ENCODE assay signal across 29 cellular contexts in genomic region chr14:33457021-33457420, GRCh38.
DNase-seq lines count a peak whose midpoint lies in the region; ATAC-seq and TF ChIP-seq lines count a peak whose summit lies in the region.
"Had no signal": no experiment of that assay in that cellular context is flagged by ENCODE, and none has a peak within 500 bp of the region (broad histone marks: within the 10 kb centered on the region; RNA-seq: fewer than 3 reads in every experiment).

No MANE protein-coding gene starts in this region.

- DNase-seq in Ammon's horn (ENCODE audit: low spot score) (peak; percentile 41), M059J (ENCODE audit: low read depth) (peak; percentile 70), kidney tubule cell (ENCODE audit: low spot score) (peak; percentile 71), NCI-H146 (lab: John Stamatoyannopoulos, UW) (no peak)
- no peak for DNase-seq in stimulated activated CD4-positive, alpha-beta T cell treated with anti-CD3 and anti-CD28 coated beads, Interleukin-15, amount 100 ng/mL, for 24 hours
- DNase-seq: activated CD4-positive, alpha-beta T cell treated with anti-CD3 and anti-CD28 coated beads, Interleukin-2, amount 10 ng/mL, durations not matched to agents 7 days and 5 days; activated naive CD4-positive, alpha-beta T cell treated with Interleukin-2 at 50 U/mL for 16 hours; activated T-cell treated with anti-CD3 and anti-CD28 coated beads, Interleukin-2, amount 50 U/mL, for 48 hours; colonic mucosa; DMS79 treated with DMSO at 0.1 percent for 48 hours; effector memory CD8-positive, alpha-beta T cell; foreskin melanocyte; HFFc6; Kasumi-1; mesendoderm; naive B cell; NCI-H1048; NCI-H187 treated with DMSO at 0.1 percent for 48 hours; NCI-H524; NK-92 treated with Interleukin-12 subunit alpha and Interleukin-12 subunit beta, amount 100 ng/mL, for 24 hours; SIG-M5; stimulated activated CD4-positive, alpha-beta T cell treated with anti-CD3 and anti-CD28 coated beads, Interleukin-1b, Interleukin-23, amount 100 ng/mL, for 48 hours; trophoblast cell had no signal

- no peaks in the 10 kb centered on the region for H3K27me3 Mint-ChIP-seq in brain
- H3K27me3 Mint-ChIP-seq: activated CD4-positive, alpha-beta T cell treated with anti-CD3 and anti-CD28 coated beads, Interleukin-2, amount 10 ng/mL, durations not matched to agents 7 days and 5 days; effector memory CD8-positive, alpha-beta T cell; naive B cell had no signal

- no peak for TF ChIP-seq CTCF in brain (conservative IDR thresholded peaks at IDR 0.05)

- ATAC-seq in GM19023 (IDR thresholded peaks at IDR 0.05; ENCODE audit: unreplicated experiment) (no peak), GM21576 (IDR thresholded peaks at IDR 0.05; ENCODE audit: unreplicated experiment) (no peak)
- ATAC-seq: effector memory CD8-positive, alpha-beta T cell; HepG2; left lobe of liver; WTC11 had no signal

- H3K27ac Mint-ChIP-seq in brain: peak overlapping the region in 3 of 5 experiments; percentile 64 to 84 (median 66)
- H3K27ac Mint-ChIP-seq: activated CD4-positive, alpha-beta T cell treated with anti-CD3 and anti-CD28 coated beads, Interleukin-2, amount 10 ng/mL, durations not matched to agents 7 days and 5 days; effector memory CD8-positive, alpha-beta T cell; HFFc6; WTC11 had no signal

- H3K36me3 Mint-ChIP-seq in brain: no peaks in the 10 kb centered on the region
- H3K36me3 Mint-ChIP-seq: naive B cell, WTC11 had no signal

- H3K4me3 Mint-ChIP-seq in brain: no peak overlapping the region
- H3K4me3 Mint-ChIP-seq: activated CD4-positive, alpha-beta T cell treated with anti-CD3 and anti-CD28 coated beads, Interleukin-2, amount 10 ng/mL, durations not matched to agents 7 days and 5 days; effector memory CD8-positive, alpha-beta T cell; HFFc6; naive B cell; WTC11 had no signal

- no peaks in the 10 kb centered on the region for H3K9me3 Mint-ChIP-seq in brain
- H3K9me3 Mint-ChIP-seq: HFFc6, naive B cell, WTC11 had no signal

- no peaks in the 10 kb centered on the region for H3K4me1 Mint-ChIP-seq in brain

Comparison
In these comparisons a context has a peak if more than half of its experiments do, and no peak if none do; other contexts are left out.
1. DNase-seq: peak in Ammon's horn (single experiment), M059J (single experiment) and kidney tubule cell (single experiment); none in NCI-H146 (single experiment) and stimulated activated CD4-positive, alpha-beta T cell treated with anti-CD3 and anti-CD28 coated beads, Interleukin-15, amount 100 ng/mL, for 24 hours (single experiment).